Comparison of ENCODE assay signal across 8 cellular contexts in the genomic region with DNA sequence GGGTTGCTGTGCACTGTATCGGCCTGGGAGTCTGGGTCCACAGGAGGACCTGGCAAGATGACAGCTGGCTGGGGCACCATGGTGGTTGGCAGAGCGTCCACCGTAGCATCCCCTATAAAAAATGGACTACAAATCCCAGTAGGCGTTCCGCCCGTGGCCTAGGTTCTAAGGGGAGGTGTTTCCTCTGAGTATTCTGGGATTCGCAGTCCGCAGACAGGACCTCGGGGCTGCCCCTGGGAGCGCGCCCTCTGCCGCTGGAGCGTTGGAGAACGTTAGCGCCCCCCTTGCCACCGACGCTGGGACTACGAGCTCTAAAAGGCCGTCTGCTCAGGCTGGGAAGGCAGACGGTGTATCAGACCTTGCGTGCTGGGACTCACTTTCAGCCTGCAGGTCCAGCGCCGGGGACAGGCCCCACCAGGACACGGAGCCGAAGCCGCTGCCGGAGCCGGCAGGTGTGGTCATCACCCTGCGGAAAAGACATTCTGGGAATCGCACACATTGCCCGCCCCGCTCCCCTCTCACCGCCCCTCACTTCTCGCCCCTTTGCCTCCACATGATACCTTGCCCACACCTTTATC. TPM values are rescaled to one million over a fixed set of nuclear protein-coding genes. Genes with fewer than 3 reads are reported as not detected.
A peak's percentile ranks its signal among the peaks of the same experiment; 100 is the strongest.
DNase-seq lines count a peak whose midpoint lies in the region; ATAC-seq and TF ChIP-seq lines count a peak whose summit lies in the region.

No MANE protein-coding gene starts in this region.

- ATAC-seq in GM18907 (IDR thresholded peaks at IDR 0.05; ENCODE audit: unreplicated experiment) (peak; percentile 24), body of pancreas (peak; percentile 33), gastrocnemius medialis (peak; percentile 61 to 66), HG03095 (IDR thresholded peaks at IDR 0.05; ENCODE audit: unreplicated experiment) (no peak)

- H3K4me1 ChIP-seq in body of pancreas (peaks cover 17% of the 10 kb centered on the region), gastrocnemius medialis (peaks cover 3 to 5% of the 10 kb centered on the region in 2 donors)

- H3K9me3 ChIP-seq in AG04450 (ENCODE audit: control insufficient read depth, insufficient read depth, low read length) (no peaks in the 10 kb centered on the region; the same call in 1 of the 2 replicates), body of pancreas (no peaks in the 10 kb centered on the region), gastrocnemius medialis (no peaks in the 10 kb centered on the region)

- H3K4me3 ChIP-seq in AG04450 (ENCODE audit: low read depth, low read length) (peak overlapping the region; percentile 64), body of pancreas (peak overlapping the region in 1 of 2 donors; percentile 50), iPS-11a (ENCODE audit: low read depth, low read length) (peak overlapping the region; percentile 60), gastrocnemius medialis (peak overlapping the region; percentile 55 to 65 (median 59))

- H3K36me3 ChIP-seq in body of pancreas (replicated peaks in 1 of 2; ENCODE audit: insufficient read depth in 1 of 2, low read depth in 2 of 2): no peaks in the 10 kb centered on the region
- H3K36me3 ChIP-seq in gastrocnemius medialis: no peaks in the 10 kb centered on the region

- intact Hi-C loops in body of pancreas (cut with DNase I) (no loop called here), gastrocnemius medialis (cut with DNase I; ENCODE audit: low total_unique reads) (no loop called here)

- CTCF ChIA-PET in AG04450 (lab: Charles Lee): interaction anchor here (1.0 to 2.3 kb wide), 5 partner anchors 9 to 302 kb away, joined by 3 to 12 read pairs (median 4); partner anchors contain the start of gene PPP1R12C

- in situ Hi-C loops in gastrocnemius medialis (cut with MboI; ENCODE audit: low sequenced_read_pairs in 4 of 4): loop anchor here in 1 of 4 donors (10.0 kb wide), 1 partner anchor 81 kb away; no protein-coding TSS in a partner anchor

- DNase-seq in AG04450 (ENCODE audit: low read depth, low spot score) (no peak), NCI-H1092 (lab: John Stamatoyannopoulos, UW) (peak; percentile 28), SK-N-DZ (ENCODE audit: low spot score) (peak; percentile 69), body of pancreas (peak; percentile 60 to 81 (median 71)), gastrocnemius medialis (peak in 1 of 2 donors; percentile 65)

- TF ChIP-seq CTCF in AG04450 (IDR thresholded peaks at IDR 0.05; ENCODE audit: low read depth, low read length) (peak; percentile 62), body of pancreas (IDR thresholded peaks at IDR 0.05) (peak in 6 of 7 experiments; percentile 20 to 59 (median 42)), gastrocnemius medialis (IDR thresholded peaks at IDR 0.05 in 4 of 5, conservative IDR thresholded peaks at IDR 0.05 in 1 of 5) (peak in 2 of 5 experiments; percentile 22 to 42)

- 1 to 13% methylated on average over 6 to 34 of the region's 34 CpGs for WGBS in body of pancreas, 2 donors

- H3K27me3 ChIP-seq in AG04450 (ENCODE audit: control insufficient read depth, insufficient read depth, low read length) (peaks cover 17% of the 10 kb centered on the region), body of pancreas (peaks cover 0 to 17% of the 10 kb centered on the region in 2 donors), gastrocnemius medialis (peaks cover 49 to 58% (median 53%) of the 10 kb centered on the region in 3 donors)

- POLR2A ChIA-PET in AG04450 (lab: Yijun Ruan, JAX): interaction anchor here (0.5 to 1.5 kb wide), 2 partner anchors 93 to 227 kb away, joined by 3 read pairs; no protein-coding TSS in a partner anchor

- H3K27ac ChIP-seq in AG04450 (ENCODE audit: low read depth, low read length) (no peak overlapping the region), body of pancreas (peak overlapping the region in 3 of 4 donors; percentile 23 to 81 (median 42)), gastrocnemius medialis (peak overlapping the region in 1 of 4 donors; percentile 30)

- no peak for TF ChIP-seq POLR2A in body of pancreas (IDR thresholded peaks at IDR 0.05)
- TF ChIP-seq POLR2A in gastrocnemius medialis (IDR thresholded peaks at IDR 0.05): no peak

RNA-seq across cellular contexts. Expression of gene DNAAF3, which starts 0.4 kb away (rescaled TPM):
- polyA plus RNA-seq in AG04450 (2011; rRNA removed): 0.21 TPM in 1 of 2 replicates, not detected in the other
- 0.32 TPM in 1 of 2 replicates, not detected in the other for polyA minus RNA-seq in AG04450 (2011; rRNA and poly(A)+ RNA removed)
- polyA plus RNA-seq in SK-N-DZ (2014; cell fraction: cytosol; rRNA removed): 1.0 and 2.6 TPM in 2 replicates
- 0.83 and 1.4 TPM in 2 replicates for polyA plus RNA-seq in SK-N-DZ (2014; cell fraction: nucleus; rRNA removed)
- total RNA-seq in body of pancreas (1 to 10 TPM; 1.6 TPM), gastrocnemius medialis (under 1 TPM in 1 of 4 donors, not detected in 3; 0.39 TPM)

RNA-seq across cellular contexts. Expression of gene TNNI3, which starts 8.5 kb away (rescaled TPM):
- 0.20 and 0.21 TPM in 2 replicates for polyA plus RNA-seq in AG04450 (2011; rRNA removed)
- 0.61 TPM in 1 of 2 replicates, not detected in the other for polyA minus RNA-seq in AG04450 (2011; rRNA and poly(A)+ RNA removed)
- polyA plus RNA-seq in SK-N-DZ (2014; cell fraction: cytosol; rRNA removed): 0.74 TPM in 1 of 2 replicates, not detected in the other
- polyA plus RNA-seq in SK-N-DZ (2014; cell fraction: nucleus; rRNA removed): 2.1 TPM in 1 of 2 replicates, not detected in the other
- total RNA-seq in body of pancreas: not detected
- total RNA-seq in gastrocnemius medialis: 1 to 10 TPM; 1.6 to 6.2 (median 5.5) TPM

RNA-seq across cellular contexts. Expression of gene SYT5, which starts 14.0 kb away (rescaled TPM):
- polyA plus RNA-seq in AG04450 (2011; rRNA removed): 0.06 and 0.15 TPM in 2 replicates
- polyA minus RNA-seq in AG04450 (2011; rRNA and poly(A)+ RNA removed): 0.41 TPM in 1 of 2 replicates, not detected in the other
- polyA plus RNA-seq in SK-N-DZ (2014; cell fraction: cytosol; rRNA removed): 0.17 and 0.22 TPM in 2 replicates
- 2.4 and 8.4 TPM in 2 replicates for polyA plus RNA-seq in SK-N-DZ (2014; cell fraction: nucleus; rRNA removed)
- under 1 TPM in 1 of 2 donors, not detected in 1; 0.26 TPM for total RNA-seq in body of pancreas
- not detected for total RNA-seq in gastrocnemius medialis

RNA-seq across cellular contexts. Expression of gene TNNT1, which starts 17.0 kb away (rescaled TPM):
- polyA plus RNA-seq in AG04450 (2011; rRNA removed): 2.8 and 3.3 TPM in 2 replicates
- 0.87 and 0.92 TPM in 2 replicates for polyA minus RNA-seq in AG04450 (2011; rRNA and poly(A)+ RNA removed)
- 5.9 and 9.2 TPM in 2 replicates for polyA plus RNA-seq in SK-N-DZ (2014; cell fraction: cytosol; rRNA removed)
- polyA plus RNA-seq in SK-N-DZ (2014; cell fraction: nucleus; rRNA removed): 3.5 and 8.7 TPM in 2 replicates
- total RNA-seq in body of pancreas (not detected), gastrocnemius medialis (1,000 to 10,000 TPM; 2,342 to 9,166 (median 6,627) TPM)

RNA-seq across cellular contexts. Expression of gene PTPRH, which starts 43.3 kb away (rescaled TPM):
- polyA plus RNA-seq in AG04450 (2011; rRNA removed): 1.3 and 1.9 TPM in 2 replicates
- 4.1 and 5.3 TPM in 2 replicates for polyA minus RNA-seq in AG04450 (2011; rRNA and poly(A)+ RNA removed)
- 0.36 and 1.2 TPM in 2 replicates for polyA plus RNA-seq in SK-N-DZ (2014; cell fraction: cytosol; rRNA removed)
- polyA plus RNA-seq in SK-N-DZ (2014; cell fraction: nucleus; rRNA removed): 0.44 and 1.6 TPM in 2 replicates
- total RNA-seq in body of pancreas (10 to 100 TPM; 14.8 to 15.8 TPM), gastrocnemius medialis (under 1 TPM; 0.39 to 0.56 (median 0.48) TPM)
